ENCODE assay signal across 1 cellular context in genomic region chr15:63895194-63895593, GRCh38.
TF ChIP-seq lines count a peak whose summit lies in the region.

No MANE protein-coding gene starts in this region.

TF ChIP-seq in K562, 482 proteins besides CTCF, POLR2A, EP300 and RAD21 (continued from another document and continues in another):
- no peak for TF ChIP-seq ZNF407 (IDR thresholded peaks at IDR 0.05; ENCODE audit: low read depth)
- TF ChIP-seq ZNF592 (IDR thresholded peaks at IDR 0.05), result peak; percentile 86
- peak; percentile 21; the same call in 1 of the 2 replicates for TF ChIP-seq ZNF449 (CRISPR knock-in tag; IDR thresholded peaks at IDR 0.05)
- TF ChIP-seq MBD1 (CRISPR knock-in tag; IDR thresholded peaks at IDR 0.05), result no peak
- peak; percentile 62; the same call in 1 of the 2 replicates for TF ChIP-seq MYNN (IDR thresholded peaks at IDR 0.05)
- no peak for TF ChIP-seq MYNN (CRISPR knock-in tag; IDR thresholded peaks at IDR 0.05)
- no peak for TF ChIP-seq AFF4 (CRISPR knock-in tag; IDR thresholded peaks at IDR 0.05)
- 0 out of 2 replicates have a peak, but pooled peaks have one; percentile 39 for TF ChIP-seq MITF (IDR thresholded peaks at IDR 0.05)
- no peak for TF ChIP-seq HINFP (tag; conservative IDR thresholded peaks at IDR 0.05; ENCODE audit: low read depth)
- TF ChIP-seq CBFA2T2 (conservative IDR thresholded peaks at IDR 0.05), result peak; percentile 81
- peak; percentile 87 for TF ChIP-seq LEF1 (IDR thresholded peaks at IDR 0.05)
- no peak for TF ChIP-seq C11orf30 (IDR thresholded peaks at IDR 0.05; ENCODE audit: low read depth)
- peak; percentile 65; the same call in 1 of the 2 replicates for TF ChIP-seq ZNF644 (tag; IDR thresholded peaks at IDR 0.05; ENCODE audit: low read depth)
- TF ChIP-seq NFIC (IDR thresholded peaks at IDR 0.05), result peak; percentile 65
- peak; percentile 61 for TF ChIP-seq TAF1 (IDR thresholded peaks at IDR 0.05; ENCODE audit: control insufficient read depth, extremely low read depth, insufficient read depth, low read length, severe bottlenecking)
- TF ChIP-seq ZBTB7A (IDR thresholded peaks at IDR 0.05; ENCODE audit: borderline replicate concordance, control insufficient read depth, low read depth, low read length), result peak; percentile 91
- peak in 1 of 3 experiments; percentile 62 for TF ChIP-seq YY1 (IDR thresholded peaks at IDR 0.05; ENCODE audit: borderline replicate concordance in 1 of 3, control insufficient read depth in 1 of 3, extremely low read depth in 1 of 3, insufficient read depth in 3 of 3, insufficient read length in 1 of 3, insufficient replicate concordance in 2 of 3, low read depth in 1 of 3, low read length in 2 of 3)
- TF ChIP-seq ADNP (tag; IDR thresholded peaks at IDR 0.05), result no peak
- no peak for TF ChIP-seq FOXO4 (CRISPR knock-in tag; IDR thresholded peaks at IDR 0.05)
- TF ChIP-seq MTA3 (IDR thresholded peaks at IDR 0.05; ENCODE audit: borderline replicate concordance), result peak; percentile 59; the same call in 1 of the 2 replicates
- TF ChIP-seq TAL1 (IDR thresholded peaks at IDR 0.05), result peak; percentile 80
- peak; percentile 80 for TF ChIP-seq NEUROD1 (IDR thresholded peaks at IDR 0.05; ENCODE audit: borderline replicate concordance, low read depth, low read length, partially characterized antibody)
- TF ChIP-seq HCFC1 (IDR thresholded peaks at IDR 0.05; ENCODE audit: low read depth, low read length), result peak; percentile 36; the same call in 1 of the 2 replicates
- peak; percentile 84 for TF ChIP-seq RNF2 (IDR thresholded peaks at IDR 0.05)
- 0 out of 2 replicates have a peak, but pooled peaks have one; percentile 10 for TF ChIP-seq ZNF263 (CRISPR knock-in tag; IDR thresholded peaks at IDR 0.05; ENCODE audit: borderline replicate concordance)
- peak; percentile 73 for TF ChIP-seq SMARCE1 (IDR thresholded peaks at IDR 0.05)
- TF ChIP-seq PHF8 (IDR thresholded peaks at IDR 0.05; ENCODE audit: borderline replicate concordance, low read length), result 0 out of 2 replicates have a peak, but pooled peaks have one; percentile 10
- TF ChIP-seq TBP (optimal IDR thresholded peaks at IDR 0.05; ENCODE audit: low read depth, low read length), result peak; percentile 31
- TF ChIP-seq KDM5B (IDR thresholded peaks at IDR 0.05; ENCODE audit: insufficient replicate concordance, low read depth, low read length), result peak; percentile 27
- peak; percentile 51 for TF ChIP-seq NUFIP1 (IDR thresholded peaks at IDR 0.05; ENCODE audit: partially characterized antibody)
- peak; percentile 51; the same call in 1 of the 2 replicates for TF ChIP-seq BHLHE40 (IDR thresholded peaks at IDR 0.05; ENCODE audit: low read length)
